In genomic region chr7:108016841-108017775, GRCh38 we compare ENCODE assay signal across 8 cellular contexts. TPM values are rescaled to one million over a fixed set of nuclear protein-coding genes. Genes with fewer than 3 reads are reported as not detected.
DNase-seq lines count a peak whose midpoint lies in the region; ATAC-seq, FAIRE-seq and TF ChIP-seq lines count a peak whose summit lies in the region.

No MANE protein-coding gene starts in this region.

- H3K4me1 ChIP-seq in uterus = no peaks in the 10 kb centered on the region

- H3K27me3 Mint-ChIP-seq in glutamatergic neuron (ENCODE audit: unreplicated experiment) = no peaks in the 10 kb centered on the region

- H3K4me1 Mint-ChIP-seq in glutamatergic neuron (ENCODE audit: low read depth, unreplicated experiment) = peaks cover 3% of the 10 kb centered on the region

- DNase-seq in D721Med (ENCODE audit: insufficient read length, low spot score) = no peak
- peak; percentile 49 for DNase-seq in HEK293T (ENCODE audit: extremely low spot score)
- DNase-seq in RPMI7951 (ENCODE audit: low read depth) = peak; percentile 64
- no peak for DNase-seq in glutamatergic neuron
- DNase-seq in uterus = no peak
- DNase-seq in T-helper 1 cell = no peak

- no peaks in the 10 kb centered on the region for H3K27me3 ChIP-seq in uterus

- H3K9me3 ChIP-seq in uterus = no peaks in the 10 kb centered on the region

- FAIRE-seq in D721Med (lab: Jason Lieb, UNC) = no peak

- H3K4me3 Mint-ChIP-seq in glutamatergic neuron (ENCODE audit: unreplicated experiment) = no peak overlapping the region

- no peaks in the 10 kb centered on the region for H3K36me3 ChIP-seq in uterus

- no peak overlapping the region for H3K27ac ChIP-seq in uterus

- CTCF ChIA-PET in HEK293T (lab: Yijun Ruan, JAX) = interaction anchor here (0.6 to 1.6 kb wide), 12 partner anchors 8 to 420 kb away, joined by 3 to 9 read pairs (median 3); partner anchors contain the start of gene LAMB1

- TF ChIP-seq POLR2A in uterus (IDR thresholded peaks at IDR 0.05) = no peak

- POLR2A ChIA-PET in HEK293T (lab: Yijun Ruan, JAX) = interaction anchor here (1.2 to 1.8 kb wide), 3 partner anchors 14 to 274 kb away, joined by 4 to 9 read pairs (median 4); partner anchors contain the start of gene LAMB1

- peak; percentile 43 for TF ChIP-seq CTCF in D721Med (IDR thresholded peaks at IDR 0.05; ENCODE audit: insufficient read depth, missing control alignments)
- peak; percentile 28 for TF ChIP-seq CTCF in glutamatergic neuron (IDR thresholded peaks at IDR 0.05; ENCODE audit: partially characterized antibody, unreplicated experiment)
- peak; percentile 27 to 41 (median 34) for TF ChIP-seq CTCF in uterus (IDR thresholded peaks at IDR 0.05)

- H3K36me3 Mint-ChIP-seq in glutamatergic neuron (ENCODE audit: unreplicated experiment) = no peaks in the 10 kb centered on the region

- intact Hi-C loops in uterus (cut with DNase I; ENCODE audit: low total_unique reads) = no loop called here

- ATAC-seq in HG02970 (IDR thresholded peaks at IDR 0.05; ENCODE audit: low FRiP score, unreplicated experiment) (no peak), HG03520 (IDR thresholded peaks at IDR 0.05; ENCODE audit: unreplicated experiment) (no peak)

- peaks cover 7% of the 10 kb centered on the region for H3K9me3 Mint-ChIP-seq in glutamatergic neuron (ENCODE audit: unreplicated experiment)

- no peak overlapping the region for H3K4me3 ChIP-seq in uterus

- no peak overlapping the region for H3K27ac Mint-ChIP-seq in glutamatergic neuron (ENCODE audit: unreplicated experiment)

TF ChIP-seq in HEK293T, 16 proteins besides CTCF, POLR2A, EP300 and RAD21:
- peak; percentile 30; the same call in 1 of the 2 replicates for TF ChIP-seq PKNOX1 (IDR thresholded peaks at IDR 0.05)
- no peak for TF ChIP-seq ARNT (IDR thresholded peaks at IDR 0.05)

RNA-seq across cellular contexts. Expression of gene LAMB1, which starts 14.1 kb away (rescaled TPM):
- total RNA-seq in RPMI7951 (2014; rRNA removed; shearing (Covaris generic)) = 147 and 157 TPM in 2 replicates
- total RNA-seq in glutamatergic neuron (ENCODE audit: unreplicated experiment) (326 TPM), uterus (100 to 1,000 TPM in 3 of 4 donors, 10 to 100 TPM in 1; 87.9 to 322 (median 200) TPM)

Comparison
In these comparisons a context has a peak if more than half of its experiments do, and no peak if none do; other contexts are left out.
1. DNase-seq: peak in HEK293T (single experiment) and RPMI7951 (single experiment); none in D721Med (single experiment), glutamatergic neuron (single experiment), uterus (0 of 2) and T-helper 1 cell (0 of 5).
2. Peak in every context shown above with its lines, with median percentiles within 50 percentile points of each other: CTCF ChIP-seq.